In the genomic region with DNA sequence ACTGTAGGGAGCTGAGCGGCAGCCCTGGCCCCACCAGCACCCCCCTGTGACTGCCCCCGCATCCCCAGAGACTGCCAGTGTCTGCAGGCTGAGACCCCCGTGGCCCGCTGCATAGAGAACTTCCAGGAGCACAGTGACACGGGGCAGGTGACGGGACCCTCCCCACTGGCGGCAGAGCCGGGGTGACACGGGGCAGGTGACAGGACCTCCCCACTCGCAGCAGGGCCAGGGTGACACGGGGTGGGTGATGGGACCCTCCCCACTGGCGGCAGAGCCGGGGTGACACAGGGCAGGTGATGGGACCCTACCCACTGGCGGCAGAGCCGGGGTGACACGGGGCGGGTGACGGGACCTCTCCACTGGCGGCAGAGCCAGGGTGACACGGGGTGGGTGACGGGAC, we compare ENCODE assay signal across 27 cellular contexts. TPM values are rescaled to one million over a fixed set of nuclear protein-coding genes. Genes with fewer than 3 reads are reported as not detected.
"Had no signal": no experiment of that assay in that cellular context is flagged by ENCODE, and none has a peak within 500 bp of the region (broad histone marks: within the 10 kb centered on the region; RNA-seq: fewer than 3 reads in every experiment).

No MANE protein-coding gene starts in this region.

- H3K27me3 ChIP-seq: esophagus squamous epithelium, spleen, testis, tibial artery, upper lobe of left lung, uterus had no signal

- H3K27ac Mint-ChIP-seq: effector memory CD8-positive, alpha-beta T cell; immature natural killer cell; memory B cell; naive B cell; natural killer cell treated with Interleukin-12 subunit alpha and Interleukin-12 subunit beta and Interleukin-15 and Interleukin-18, amount 100 ng/mL, for 72 hours; stimulated activated memory B cell treated with anti-CD40 and anti-IgM and Interleukin-4, amounts not matched to agents 10 μg/mL and 1 μg/mL and 100 μg/mL, for 72 hours; stimulated activated naive CD8-positive, alpha-beta T cell treated with anti-CD3 and anti-CD28 coated beads, Interleukin-15, Interleukin-2, amounts not matched to agents 100 ng/mL and 50 ng/mL, for 24 hours had no signal

- ATAC-seq: effector memory CD8-positive, alpha-beta T cell; left lobe of liver; mucosa of descending colon; natural killer cell treated with Interleukin-12 subunit alpha and Interleukin-12 subunit beta and Interleukin-15 and Interleukin-18, amount 100 ng/mL, for 72 hours; right cardiac atrium; stimulated activated memory B cell treated with anti-CD40 and anti-IgM and Interleukin-4, amounts not matched to agents 10 μg/mL and 1 μg/mL and 100 μg/mL, for 72 hours had no signal

- H3K27me3 Mint-ChIP-seq: effector memory CD8-positive, alpha-beta T cell; memory B cell; naive B cell; natural killer cell treated with Interleukin-12 subunit alpha and Interleukin-12 subunit beta and Interleukin-15 and Interleukin-18, amount 100 ng/mL, for 72 hours; stimulated activated memory B cell treated with anti-CD40 and anti-IgM and Interleukin-4, amounts not matched to agents 10 μg/mL and 1 μg/mL and 100 μg/mL, for 72 hours; stimulated activated naive CD8-positive, alpha-beta T cell treated with anti-CD3 and anti-CD28 coated beads, Interleukin-15, Interleukin-2, amounts not matched to agents 100 ng/mL and 50 ng/mL, for 24 hours had no signal

- H3K9me3 Mint-ChIP-seq: effector memory CD8-positive, alpha-beta T cell; immature natural killer cell; memory B cell; mesothelial cell of epicardium; naive B cell; natural killer cell treated with Interleukin-12 subunit alpha and Interleukin-12 subunit beta and Interleukin-15 and Interleukin-18, amount 100 ng/mL, for 72 hours; neural crest cell; stimulated activated memory B cell treated with anti-CD40 and anti-IgM and Interleukin-4, amounts not matched to agents 10 μg/mL and 1 μg/mL and 100 μg/mL, for 72 hours; stimulated activated naive CD8-positive, alpha-beta T cell treated with anti-CD3 and anti-CD28 coated beads, Interleukin-15, Interleukin-2, amounts not matched to agents 100 ng/mL and 50 ng/mL, for 24 hours had no signal

- H3K4me3 Mint-ChIP-seq: effector memory CD8-positive, alpha-beta T cell; immature natural killer cell; memory B cell; mesothelial cell of epicardium; natural killer cell treated with Interleukin-12 subunit alpha and Interleukin-12 subunit beta and Interleukin-15 and Interleukin-18, amount 100 ng/mL, for 72 hours; stimulated activated memory B cell treated with anti-CD40 and anti-IgM and Interleukin-4, amounts not matched to agents 10 μg/mL and 1 μg/mL and 100 μg/mL, for 72 hours; stimulated activated naive CD8-positive, alpha-beta T cell treated with anti-CD3 and anti-CD28 coated beads, Interleukin-15, Interleukin-2, amounts not matched to agents 100 ng/mL and 50 ng/mL, for 24 hours had no signal

- H3K36me3 ChIP-seq: prostate gland, uterus had no signal

- H3K9me3 ChIP-seq: esophagus squamous epithelium, mucosa of descending colon, prostate gland, spleen, testis, tibial artery, upper lobe of left lung, uterus had no signal

- DNase-seq: effector memory CD8-positive, alpha-beta T cell; erythroblast; esophagus squamous epithelium; foreskin melanocyte; hypothalamus; immature natural killer cell; mucosa of descending colon; naive B cell; spleen; stimulated activated CD4-positive, alpha-beta T cell treated with anti-CD3 and anti-CD28 coated beads, Interleukin-4, amount 100 ng/mL, for 4 hours; testis; tibial artery; uterus had no signal

- H3K4me3 ChIP-seq: coronary artery, esophagus squamous epithelium, lung, mucosa of descending colon, prostate gland, skin epidermis, spleen, testis, tibial artery, upper lobe of left lung, uterus had no signal

- H3K36me3 Mint-ChIP-seq: immature natural killer cell; natural killer cell treated with Interleukin-12 subunit alpha and Interleukin-12 subunit beta and Interleukin-15 and Interleukin-18, amount 100 ng/mL, for 72 hours had no signal

- FAIRE-seq: endometrium had no signal

- H3K27ac ChIP-seq: coronary artery, esophagus squamous epithelium, prostate gland, skin epidermis, testis, tibial artery, uterus had no signal

RNA-seq across cellular contexts. Expression of a gene that starts 2.3 kb away (rescaled TPM):
- total RNA-seq: natural killer cell treated with Interleukin-12 subunit alpha and Interleukin-12 subunit beta and Interleukin-15 and Interleukin-18, amount 100 ng/mL, for 72 hours had no signal

RNA-seq across cellular contexts. Expression of a gene that starts 45.9 kb away (rescaled TPM):
- total RNA-seq: neural crest cell had no signal
